1 cellular context compared by ENCODE assay signal in the genomic region with DNA sequence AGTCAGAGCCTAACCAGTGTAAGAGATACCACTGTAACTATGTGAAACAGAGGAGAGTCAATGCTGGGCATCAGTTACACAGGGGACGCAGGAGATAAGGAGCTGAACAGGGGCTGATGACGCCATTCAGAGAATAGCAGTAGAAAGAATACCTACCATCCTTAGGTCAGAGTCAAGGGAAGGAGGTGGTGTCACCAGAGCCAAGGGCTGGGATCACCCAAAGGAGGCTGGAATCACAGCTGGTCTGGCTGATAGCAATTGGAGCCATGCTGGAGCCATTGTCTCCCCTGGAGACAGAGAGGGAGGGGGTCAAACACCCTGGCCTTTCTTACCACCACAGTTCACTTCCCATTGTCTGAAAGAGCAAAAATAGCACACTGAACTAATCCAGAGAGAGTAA.
TF ChIP-seq lines count a peak whose summit lies in the region.

No MANE protein-coding gene starts in this region.

TF ChIP-seq in H1, 55 proteins besides CTCF, POLR2A, EP300 and RAD21:
- TF ChIP-seq ZNF274 (IDR thresholded peaks at IDR 0.05; ENCODE audit: borderline replicate concordance, extremely low read depth, low read length), result no peak
- TF ChIP-seq CTBP2 (IDR thresholded peaks at IDR 0.05; ENCODE audit: borderline replicate concordance, insufficient read depth, insufficient read length, low read length), result no peak
- no peak for TF ChIP-seq KDM5A (IDR thresholded peaks at IDR 0.05; ENCODE audit: low read length)
- no peak for TF ChIP-seq TBP (IDR thresholded peaks at IDR 0.05; ENCODE audit: low read depth, low read length)
- TF ChIP-seq, protein P1, sequence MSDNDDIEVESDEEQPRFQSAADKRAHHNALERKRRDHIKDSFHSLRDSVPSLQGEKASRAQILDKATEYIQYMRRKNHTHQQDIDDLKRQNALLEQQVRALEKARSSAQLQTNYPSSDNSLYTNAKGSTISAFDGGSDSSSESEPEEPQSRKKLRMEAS (IDR thresholded peaks at IDR 0.05), result no peak
- TF ChIP-seq TCF12 (IDR thresholded peaks at IDR 0.05; ENCODE audit: low read depth, low read length), result no peak
- no peak for TF ChIP-seq GABPA (IDR thresholded peaks at IDR 0.05; ENCODE audit: borderline replicate concordance, insufficient read depth, low read length)
- no peak for TF ChIP-seq JUND (IDR thresholded peaks at IDR 0.05; ENCODE audit: low read length)
- no peak for TF ChIP-seq BACH1 (IDR thresholded peaks at IDR 0.05; ENCODE audit: low read length)
- no peak for TF ChIP-seq TAF1 (IDR thresholded peaks at IDR 0.05; ENCODE audit: low read depth, low read length)
- TF ChIP-seq USF2 (IDR thresholded peaks at IDR 0.05; ENCODE audit: low read length), result no peak
- TF ChIP-seq SP4 (IDR thresholded peaks at IDR 0.05; ENCODE audit: low read length), result no peak
- TF ChIP-seq TEAD4 (IDR thresholded peaks at IDR 0.05; ENCODE audit: low read depth, low read length), result no peak
- no peak for TF ChIP-seq YY1 (IDR thresholded peaks at IDR 0.05; ENCODE audit: low read depth, low read length)
- TF ChIP-seq CREB1 (IDR thresholded peaks at IDR 0.05), result no peak
- TF ChIP-seq SAP30 (IDR thresholded peaks at IDR 0.05; ENCODE audit: insufficient read depth, insufficient replicate concordance, low read length), result no peak
- TF ChIP-seq RXRA (IDR thresholded peaks at IDR 0.05; ENCODE audit: insufficient read depth, low read depth, low read length), result no peak
- no peak for TF ChIP-seq SIRT6 (IDR thresholded peaks at IDR 0.05; ENCODE audit: low read length)
- no peak for TF ChIP-seq EZH2 (IDR thresholded peaks at IDR 0.05; ENCODE audit: low read depth, low read length, severe bottlenecking)
TF ChIP-seq in H1: peak in this region for 0.
